ENCODE assay signal across 1 cellular context in the genomic region with DNA sequence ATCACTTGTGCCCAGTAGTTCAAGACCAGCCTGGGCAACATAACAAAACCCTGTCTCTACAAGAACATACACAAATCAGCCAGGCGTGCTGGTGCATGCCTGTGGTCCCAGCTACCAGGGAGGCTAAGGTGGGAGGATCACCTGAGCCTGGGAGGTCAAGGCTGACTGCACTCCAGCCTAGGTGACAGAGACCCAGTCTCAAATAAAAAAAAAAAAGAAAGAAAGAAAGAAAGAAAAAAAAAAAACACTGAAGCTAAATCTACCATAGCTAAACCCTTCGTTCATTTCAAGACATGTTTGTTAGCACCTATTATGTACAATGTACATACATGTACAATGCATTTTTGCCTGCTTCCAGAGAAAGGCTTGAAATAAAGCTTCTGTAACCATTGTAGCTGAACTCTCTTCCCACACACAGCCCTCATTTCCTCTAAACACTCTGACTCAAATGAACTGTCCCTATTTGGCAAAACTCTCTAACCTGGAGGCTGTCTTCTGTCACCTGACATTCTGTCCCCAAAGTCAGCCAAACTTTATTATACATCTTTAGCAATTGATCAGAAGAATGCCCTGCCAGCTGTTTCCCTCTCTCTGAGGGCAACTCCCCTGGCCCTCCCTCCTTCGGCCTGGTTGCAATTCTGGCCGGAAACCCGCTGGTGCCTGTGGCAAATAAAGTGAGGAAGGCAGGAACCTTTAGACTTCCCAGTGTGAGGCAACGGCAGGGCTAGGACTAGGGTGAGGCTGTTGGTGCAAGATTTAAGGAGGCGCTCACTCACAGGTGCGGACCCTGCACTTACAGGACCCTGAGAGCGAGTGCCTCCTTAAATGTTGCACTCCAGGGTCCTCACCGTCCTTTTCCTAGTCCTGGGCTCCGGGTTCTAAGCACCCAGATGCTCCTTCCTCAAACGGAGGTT.
TF ChIP-seq lines count a peak whose summit lies in the region.

No MANE protein-coding gene starts in this region.

TF ChIP-seq in HepG2, 621 proteins besides CTCF, POLR2A, EP300 and RAD21 (continued from another document and continues in another):
- TF ChIP-seq, protein P1, sequence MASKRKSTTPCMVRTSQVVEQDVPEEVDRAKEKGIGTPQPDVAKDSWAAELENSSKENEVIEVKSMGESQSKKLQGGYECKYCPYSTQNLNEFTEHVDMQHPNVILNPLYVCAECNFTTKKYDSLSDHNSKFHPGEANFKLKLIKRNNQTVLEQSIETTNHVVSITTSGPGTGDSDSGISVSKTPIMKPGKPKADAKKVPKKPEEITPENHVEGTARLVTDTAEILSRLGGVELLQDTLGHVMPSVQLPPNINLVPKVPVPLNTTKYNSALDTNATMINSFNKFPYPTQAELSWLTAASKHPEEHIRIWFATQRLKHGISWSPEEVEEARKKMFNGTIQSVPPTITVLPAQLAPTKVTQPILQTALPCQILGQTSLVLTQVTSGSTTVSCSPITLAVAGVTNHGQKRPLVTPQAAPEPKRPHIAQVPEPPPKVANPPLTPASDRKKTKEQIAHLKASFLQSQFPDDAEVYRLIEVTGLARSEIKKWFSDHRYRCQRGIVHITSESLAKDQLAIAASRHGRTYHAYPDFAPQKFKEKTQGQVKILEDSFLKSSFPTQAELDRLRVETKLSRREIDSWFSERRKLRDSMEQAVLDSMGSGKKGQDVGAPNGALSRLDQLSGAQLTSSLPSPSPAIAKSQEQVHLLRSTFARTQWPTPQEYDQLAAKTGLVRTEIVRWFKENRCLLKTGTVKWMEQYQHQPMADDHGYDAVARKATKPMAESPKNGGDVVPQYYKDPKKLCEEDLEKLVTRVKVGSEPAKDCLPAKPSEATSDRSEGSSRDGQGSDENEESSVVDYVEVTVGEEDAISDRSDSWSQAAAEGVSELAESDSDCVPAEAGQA (IDR thresholded peaks at IDR 0.05; ENCODE audit: low read depth): 0 out of 2 replicates have a peak, but pooled peaks have one; percentile 31
- TF ChIP-seq, protein P1 (CRISPR knock-in tag; IDR thresholded peaks at IDR 0.05; ENCODE audit: borderline replicate concordance): no peak
- peak; percentile 91 for TF ChIP-seq CEBPG (CRISPR knock-in tag; IDR thresholded peaks at IDR 0.05)
- no peak for TF ChIP-seq ZNF431 (CRISPR knock-in tag; IDR thresholded peaks at IDR 0.05; ENCODE audit: borderline replicate concordance, low read depth)
- TF ChIP-seq RAD51 (IDR thresholded peaks at IDR 0.05; ENCODE audit: borderline replicate concordance): no peak
- no peak for TF ChIP-seq ZNF768 (CRISPR knock-in tag; IDR thresholded peaks at IDR 0.05)
- TF ChIP-seq TBX2 (CRISPR knock-in tag; IDR thresholded peaks at IDR 0.05; ENCODE audit: borderline replicate concordance): peak; percentile 46; the same call in 1 of the 2 replicates
- TF ChIP-seq GLI4 (CRISPR knock-in tag; IDR thresholded peaks at IDR 0.05; ENCODE audit: borderline replicate concordance): no peak
- TF ChIP-seq DMAP1 (CRISPR knock-in tag; IDR thresholded peaks at IDR 0.05): no peak
- TF ChIP-seq KLF15 (CRISPR knock-in tag; IDR thresholded peaks at IDR 0.05; ENCODE audit: borderline replicate concordance): no peak
- TF ChIP-seq SNAI1 (CRISPR knock-in tag; IDR thresholded peaks at IDR 0.05; ENCODE audit: borderline replicate concordance): 0 out of 2 replicates have a peak, but pooled peaks have one; percentile 48
- TF ChIP-seq CBX2 (IDR thresholded peaks at IDR 0.05; ENCODE audit: low read depth, low read length): no peak
- no peak for TF ChIP-seq CBX2 (CRISPR knock-in tag; IDR thresholded peaks at IDR 0.05; ENCODE audit: low read depth)
- TF ChIP-seq ZNF547 (CRISPR knock-in tag; IDR thresholded peaks at IDR 0.05): no peak
- TF ChIP-seq SNAPC2 (CRISPR knock-in tag; IDR thresholded peaks at IDR 0.05): no peak
- peak; percentile 73; the same call in 1 of the 2 replicates for TF ChIP-seq ZNF441 (CRISPR knock-in tag; IDR thresholded peaks at IDR 0.05; ENCODE audit: borderline replicate concordance)
- TF ChIP-seq, protein P2, sequence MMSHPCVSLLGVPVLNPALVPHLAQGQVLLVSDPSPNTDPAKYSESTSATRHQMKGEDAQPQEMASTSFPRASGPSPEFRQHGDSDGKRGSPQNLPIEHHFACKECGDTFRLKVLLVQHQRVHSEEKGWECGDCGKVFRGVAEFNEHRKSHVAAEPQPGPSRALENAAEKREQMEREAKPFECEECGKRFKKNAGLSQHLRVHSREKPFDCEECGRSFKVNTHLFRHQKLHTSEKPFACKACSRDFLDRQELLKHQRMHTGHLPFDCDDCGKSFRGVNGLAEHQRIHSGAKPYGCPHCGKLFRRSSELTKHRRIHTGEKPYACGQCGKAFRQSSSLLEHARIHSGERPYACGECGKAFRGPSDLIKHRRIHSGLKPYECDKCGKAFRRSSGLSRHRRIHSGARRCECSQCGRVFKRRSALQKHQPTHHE (CRISPR knock-in tag; IDR thresholded peaks at IDR 0.05; ENCODE audit: borderline replicate concordance): no peak
- no peak for TF ChIP-seq ZNF10 (CRISPR knock-in tag; IDR thresholded peaks at IDR 0.05; ENCODE audit: borderline replicate concordance, low read depth)
- TF ChIP-seq NFKB2 (CRISPR knock-in tag; IDR thresholded peaks at IDR 0.05; ENCODE audit: borderline replicate concordance): no peak
- no peak for TF ChIP-seq ARID2 (CRISPR knock-in tag; IDR thresholded peaks at IDR 0.05; ENCODE audit: borderline replicate concordance)
- TF ChIP-seq JDP2 (CRISPR knock-in tag; IDR thresholded peaks at IDR 0.05; ENCODE audit: borderline replicate concordance): no peak
- no peak for TF ChIP-seq ZSCAN30 (CRISPR knock-in tag; IDR thresholded peaks at IDR 0.05)
- TF ChIP-seq, protein P3, sequence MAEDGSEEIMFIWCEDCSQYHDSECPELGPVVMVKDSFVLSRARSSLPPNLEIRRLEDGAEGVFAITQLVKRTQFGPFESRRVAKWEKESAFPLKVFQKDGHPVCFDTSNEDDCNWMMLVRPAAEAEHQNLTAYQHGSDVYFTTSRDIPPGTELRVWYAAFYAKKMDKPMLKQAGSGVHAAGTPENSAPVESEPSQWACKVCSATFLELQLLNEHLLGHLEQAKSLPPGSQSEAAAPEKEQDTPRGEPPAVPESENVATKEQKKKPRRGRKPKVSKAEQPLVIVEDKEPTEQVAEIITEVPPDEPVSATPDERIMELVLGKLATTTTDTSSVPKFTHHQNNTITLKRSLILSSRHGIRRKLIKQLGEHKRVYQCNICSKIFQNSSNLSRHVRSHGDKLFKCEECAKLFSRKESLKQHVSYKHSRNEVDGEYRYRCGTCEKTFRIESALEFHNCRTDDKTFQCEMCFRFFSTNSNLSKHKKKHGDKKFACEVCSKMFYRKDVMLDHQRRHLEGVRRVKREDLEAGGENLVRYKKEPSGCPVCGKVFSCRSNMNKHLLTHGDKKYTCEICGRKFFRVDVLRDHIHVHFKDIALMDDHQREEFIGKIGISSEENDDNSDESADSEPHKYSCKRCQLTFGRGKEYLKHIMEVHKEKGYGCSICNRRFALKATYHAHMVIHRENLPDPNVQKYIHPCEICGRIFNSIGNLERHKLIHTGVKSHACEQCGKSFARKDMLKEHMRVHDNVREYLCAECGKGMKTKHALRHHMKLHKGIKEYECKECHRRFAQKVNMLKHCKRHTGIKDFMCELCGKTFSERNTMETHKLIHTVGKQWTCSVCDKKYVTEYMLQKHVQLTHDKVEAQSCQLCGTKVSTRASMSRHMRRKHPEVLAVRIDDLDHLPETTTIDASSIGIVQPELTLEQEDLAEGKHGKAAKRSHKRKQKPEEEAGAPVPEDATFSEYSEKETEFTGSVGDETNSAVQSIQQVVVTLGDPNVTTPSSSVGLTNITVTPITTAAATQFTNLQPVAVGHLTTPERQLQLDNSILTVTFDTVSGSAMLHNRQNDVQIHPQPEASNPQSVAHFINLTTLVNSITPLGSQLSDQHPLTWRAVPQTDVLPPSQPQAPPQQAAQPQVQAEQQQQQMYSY (CRISPR knock-in tag; IDR thresholded peaks at IDR 0.05): peak; percentile 59; the same call in 1 of the 2 replicates
- no peak for TF ChIP-seq SMARCC2 (IDR thresholded peaks at IDR 0.05)
- TF ChIP-seq, protein P4, sequence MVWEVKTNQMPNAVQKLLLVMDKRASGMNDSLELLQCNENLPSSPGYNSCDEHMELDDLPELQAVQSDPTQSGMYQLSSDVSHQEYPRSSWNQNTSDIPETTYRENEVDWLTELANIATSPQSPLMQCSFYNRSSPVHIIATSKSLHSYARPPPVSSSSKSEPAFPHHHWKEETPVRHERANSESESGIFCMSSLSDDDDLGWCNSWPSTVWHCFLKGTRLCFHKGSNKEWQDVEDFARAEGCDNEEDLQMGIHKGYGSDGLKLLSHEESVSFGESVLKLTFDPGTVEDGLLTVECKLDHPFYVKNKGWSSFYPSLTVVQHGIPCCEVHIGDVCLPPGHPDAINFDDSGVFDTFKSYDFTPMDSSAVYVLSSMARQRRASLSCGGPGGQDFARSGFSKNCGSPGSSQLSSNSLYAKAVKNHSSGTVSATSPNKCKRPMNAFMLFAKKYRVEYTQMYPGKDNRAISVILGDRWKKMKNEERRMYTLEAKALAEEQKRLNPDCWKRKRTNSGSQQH (CRISPR knock-in tag; IDR thresholded peaks at IDR 0.05; ENCODE audit: low read depth): 0 out of 2 replicates have a peak, but pooled peaks have one; percentile 23
- TF ChIP-seq, protein P5, sequence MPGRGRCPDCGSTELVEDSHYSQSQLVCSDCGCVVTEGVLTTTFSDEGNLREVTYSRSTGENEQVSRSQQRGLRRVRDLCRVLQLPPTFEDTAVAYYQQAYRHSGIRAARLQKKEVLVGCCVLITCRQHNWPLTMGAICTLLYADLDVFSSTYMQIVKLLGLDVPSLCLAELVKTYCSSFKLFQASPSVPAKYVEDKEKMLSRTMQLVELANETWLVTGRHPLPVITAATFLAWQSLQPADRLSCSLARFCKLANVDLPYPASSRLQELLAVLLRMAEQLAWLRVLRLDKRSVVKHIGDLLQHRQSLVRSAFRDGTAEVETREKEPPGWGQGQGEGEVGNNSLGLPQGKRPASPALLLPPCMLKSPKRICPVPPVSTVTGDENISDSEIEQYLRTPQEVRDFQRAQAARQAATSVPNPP (CRISPR knock-in tag; IDR thresholded peaks at IDR 0.05): no peak
- TF ChIP-seq, protein P6, sequence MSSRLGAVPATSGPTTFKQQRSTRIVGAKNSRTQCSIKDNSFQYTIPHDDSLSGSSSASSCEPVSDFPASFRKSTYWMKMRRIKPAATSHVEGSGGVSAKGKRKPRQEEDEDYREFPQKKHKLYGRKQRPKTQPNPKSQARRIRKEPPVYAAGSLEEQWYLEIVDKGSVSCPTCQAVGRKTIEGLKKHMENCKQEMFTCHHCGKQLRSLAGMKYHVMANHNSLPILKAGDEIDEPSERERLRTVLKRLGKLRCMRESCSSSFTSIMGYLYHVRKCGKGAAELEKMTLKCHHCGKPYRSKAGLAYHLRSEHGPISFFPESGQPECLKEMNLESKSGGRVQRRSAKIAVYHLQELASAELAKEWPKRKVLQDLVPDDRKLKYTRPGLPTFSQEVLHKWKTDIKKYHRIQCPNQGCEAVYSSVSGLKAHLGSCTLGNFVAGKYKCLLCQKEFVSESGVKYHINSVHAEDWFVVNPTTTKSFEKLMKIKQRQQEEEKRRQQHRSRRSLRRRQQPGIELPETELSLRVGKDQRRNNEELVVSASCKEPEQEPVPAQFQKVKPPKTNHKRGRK (CRISPR knock-in tag; IDR thresholded peaks at IDR 0.05): no peak
- TF ChIP-seq, protein P7, sequence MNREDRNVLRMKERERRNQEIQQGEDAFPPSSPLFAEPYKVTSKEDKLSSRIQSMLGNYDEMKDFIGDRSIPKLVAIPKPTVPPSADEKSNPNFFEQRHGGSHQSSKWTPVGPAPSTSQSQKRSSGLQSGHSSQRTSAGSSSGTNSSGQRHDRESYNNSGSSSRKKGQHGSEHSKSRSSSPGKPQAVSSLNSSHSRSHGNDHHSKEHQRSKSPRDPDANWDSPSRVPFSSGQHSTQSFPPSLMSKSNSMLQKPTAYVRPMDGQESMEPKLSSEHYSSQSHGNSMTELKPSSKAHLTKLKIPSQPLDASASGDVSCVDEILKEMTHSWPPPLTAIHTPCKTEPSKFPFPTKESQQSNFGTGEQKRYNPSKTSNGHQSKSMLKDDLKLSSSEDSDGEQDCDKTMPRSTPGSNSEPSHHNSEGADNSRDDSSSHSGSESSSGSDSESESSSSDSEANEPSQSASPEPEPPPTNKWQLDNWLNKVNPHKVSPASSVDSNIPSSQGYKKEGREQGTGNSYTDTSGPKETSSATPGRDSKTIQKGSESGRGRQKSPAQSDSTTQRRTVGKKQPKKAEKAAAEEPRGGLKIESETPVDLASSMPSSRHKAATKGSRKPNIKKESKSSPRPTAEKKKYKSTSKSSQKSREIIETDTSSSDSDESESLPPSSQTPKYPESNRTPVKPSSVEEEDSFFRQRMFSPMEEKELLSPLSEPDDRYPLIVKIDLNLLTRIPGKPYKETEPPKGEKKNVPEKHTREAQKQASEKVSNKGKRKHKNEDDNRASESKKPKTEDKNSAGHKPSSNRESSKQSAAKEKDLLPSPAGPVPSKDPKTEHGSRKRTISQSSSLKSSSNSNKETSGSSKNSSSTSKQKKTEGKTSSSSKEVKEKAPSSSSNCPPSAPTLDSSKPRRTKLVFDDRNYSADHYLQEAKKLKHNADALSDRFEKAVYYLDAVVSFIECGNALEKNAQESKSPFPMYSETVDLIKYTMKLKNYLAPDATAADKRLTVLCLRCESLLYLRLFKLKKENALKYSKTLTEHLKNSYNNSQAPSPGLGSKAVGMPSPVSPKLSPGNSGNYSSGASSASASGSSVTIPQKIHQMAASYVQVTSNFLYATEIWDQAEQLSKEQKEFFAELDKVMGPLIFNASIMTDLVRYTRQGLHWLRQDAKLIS (CRISPR knock-in tag; IDR thresholded peaks at IDR 0.05): no peak
- no peak for TF ChIP-seq ZSCAN25 (CRISPR knock-in tag; IDR thresholded peaks at IDR 0.05)
- no peak for TF ChIP-seq HNRNPK (IDR thresholded peaks at IDR 0.05; ENCODE audit: low read depth, low read length, poor library complexity, severe bottlenecking)
- TF ChIP-seq ZNF282 (IDR thresholded peaks at IDR 0.05; ENCODE audit: partially characterized antibody): no peak
- TF ChIP-seq FOXJ3 (CRISPR knock-in tag; IDR thresholded peaks at IDR 0.05; ENCODE audit: borderline replicate concordance): no peak
- no peak for TF ChIP-seq TSC22D2 (CRISPR knock-in tag; IDR thresholded peaks at IDR 0.05; ENCODE audit: borderline replicate concordance)
- no peak for TF ChIP-seq JUN (CRISPR knock-in tag; IDR thresholded peaks at IDR 0.05)
